In genomic region chr9:75976549-75976948, GRCh38 we compare ENCODE assay signal across 15 cellular contexts.
DNase-seq lines count a peak whose midpoint lies in the region; ATAC-seq, FAIRE-seq and TF ChIP-seq lines count a peak whose summit lies in the region.
"Had no signal": no experiment of that assay in that cellular context is flagged by ENCODE, and none has a peak within 500 bp of the region (broad histone marks: within the 10 kb centered on the region; RNA-seq: fewer than 3 reads in every experiment).

No MANE protein-coding gene starts in this region.

- TF ChIP-seq CTCF in Calu3 (IDR thresholded peaks at IDR 0.05; ENCODE audit: unreplicated experiment), result no peak
- TF ChIP-seq CTCF in WTC11 (IDR thresholded peaks at IDR 0.05), result no peak
- no peak for TF ChIP-seq CTCF in pancreas (IDR thresholded peaks at IDR 0.05)
- TF ChIP-seq CTCF in coronary artery (IDR thresholded peaks at IDR 0.05), result no peak

- H3K27me3 ChIP-seq in pancreas, result no peaks in the 10 kb centered on the region

- no peak for ATAC-seq in WTC11
- no peak for ATAC-seq in pancreas
- ATAC-seq: HCT116 had no signal

- H3K4me1 ChIP-seq in pancreas, result no peaks in the 10 kb centered on the region
- H3K4me1 ChIP-seq: Caco-2 had no signal

- H3K27ac ChIP-seq in pancreas, result no peak overlapping the region
- no peak overlapping the region for H3K27ac ChIP-seq in coronary artery
- H3K27ac ChIP-seq: GM23248, HL-60 had no signal

- POLR2A ChIA-PET in WTC11 (lab: Charles Lee), result no interaction called here

- intact Hi-C loops in Calu3 (cut with micrococcal nuclease; ENCODE audit: unreplicated experiment) (no loop called here), pancreas (cut with DNase I) (no loop called here)

- CTCF ChIA-PET in Calu3 (lab: Charles Lee), result no interaction called here
- CTCF ChIA-PET in WTC11 (lab: Charles Lee), result no interaction called here

- peak overlapping the region; percentile 84 for H3K27ac Mint-ChIP-seq in Calu3 (ENCODE audit: unreplicated experiment)
- H3K27ac Mint-ChIP-seq in WTC11, result no peak overlapping the region

- H3K4me3 Mint-ChIP-seq in Calu3 (ENCODE audit: low read depth, unreplicated experiment) (no peak overlapping the region), WTC11 (no peak overlapping the region)
- H3K4me3 Mint-ChIP-seq: CD14-positive monocyte; CD8-positive, alpha-beta memory T cell had no signal

- DNase-seq in Calu3 (no peak), WTC11 (ENCODE audit: low spot score) (no peak), frontal cortex (ENCODE audit: low spot score in 2 of 2) (no peak), pancreas (no peak), SIG-M5 (lab: John Stamatoyannopoulos, UW) (no peak), coronary artery (ENCODE audit: low spot score) (no peak)
- DNase-seq in activated CD8-positive, alpha-beta memory T cell treated with anti-CD3 and anti-CD28 coated beads, Interleukin-2, amount 50 U/mL, for 48 hours, result no peak
- DNase-seq: Caco-2; CD8-positive, alpha-beta memory T cell; DMS53; GM23248 had no signal

- H3K4me3 ChIP-seq in pancreas (no peak overlapping the region), coronary artery (no peak overlapping the region)
- H3K4me3 ChIP-seq: GM23248 had no signal

- FAIRE-seq in frontal cortex (lab: Jason Lieb, UNC) (peak; percentile 78), pancreas (lab: Jason Lieb, UNC) (peak; percentile 70)
- FAIRE-seq: H54 had no signal

- no peaks in the 10 kb centered on the region for H3K9me3 ChIP-seq in pancreas
- H3K9me3 ChIP-seq: Caco-2 had no signal

- H3K36me3 ChIP-seq in pancreas, result no peaks in the 10 kb centered on the region

- no TSS peak for BruUV-seq in Calu3 (replicated peaks; lab: Mats Ljungman, UMichigan)

- H3K9me3 Mint-ChIP-seq in Calu3 (ENCODE audit: low read depth, unreplicated experiment) (no peaks in the 10 kb centered on the region), WTC11 (peaks cover 4% of the 10 kb centered on the region; the same call in 1 of the 2 replicates)

- no peaks in the 10 kb centered on the region for H3K27me3 Mint-ChIP-seq in Calu3 (ENCODE audit: unreplicated experiment)
- H3K27me3 Mint-ChIP-seq in WTC11 (ENCODE audit: low read depth), result no peaks in the 10 kb centered on the region
- H3K27me3 Mint-ChIP-seq: CD8-positive, alpha-beta memory T cell had no signal

- H3K4me1 Mint-ChIP-seq in Calu3 (ENCODE audit: low read depth, unreplicated experiment) (peaks cover 48% of the 10 kb centered on the region), WTC11 (peaks cover 43% of the 10 kb centered on the region)

- H3K36me3 Mint-ChIP-seq in Calu3 (ENCODE audit: insufficient read depth, unreplicated experiment) (no peaks in the 10 kb centered on the region), WTC11 (peaks cover 2% of the 10 kb centered on the region; the same call in 1 of the 2 replicates)

TF ChIP-seq in WTC11, 78 proteins besides CTCF, POLR2A, EP300 and RAD21:
- TF ChIP-seq CBFB (CRISPR knock-in tag; IDR thresholded peaks at IDR 0.05; ENCODE audit: low read depth) (no peak), HMGA2 (CRISPR knock-in tag; IDR thresholded peaks at IDR 0.05) (peak; percentile 100)
